In the genomic region with DNA sequence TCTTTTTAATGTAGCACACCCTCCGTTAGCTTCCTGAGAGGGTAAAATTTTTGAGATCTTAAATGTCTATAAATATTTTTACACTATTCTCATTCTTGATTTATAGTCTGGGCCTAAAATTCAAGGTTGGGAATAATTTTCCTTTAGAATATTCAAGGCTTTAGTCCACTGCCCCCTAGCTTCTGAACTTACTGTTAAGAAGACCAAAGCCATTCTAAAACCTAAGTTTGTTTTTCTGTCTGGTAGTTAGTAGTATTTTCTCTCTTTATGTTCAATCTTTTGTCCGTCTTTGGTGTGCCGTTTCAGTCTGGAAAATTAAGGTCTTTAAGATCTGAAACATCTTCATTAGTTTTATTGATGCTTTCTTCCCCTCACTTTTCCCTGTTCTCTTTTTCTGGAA, we compare ENCODE assay signal across 14 cellular contexts. TPM values are rescaled to one million over a fixed set of nuclear protein-coding genes. Genes with fewer than 3 reads are reported as not detected.
DNase-seq lines count a peak whose midpoint lies in the region; ATAC-seq and TF ChIP-seq lines count a peak whose summit lies in the region.
"Had no signal": no experiment of that assay in that cellular context is flagged by ENCODE, and none has a peak within 500 bp of the region (broad histone marks: within the 10 kb centered on the region; RNA-seq: fewer than 3 reads in every experiment).

No MANE protein-coding gene starts in this region.

- H3K9me3 Mint-ChIP-seq in MCF 10A (ENCODE audit: unreplicated experiment): no peaks in the 10 kb centered on the region
- H3K9me3 Mint-ChIP-seq: activated naive CD8-positive, alpha-beta T cell treated with anti-CD3 and anti-CD28 coated beads for 36 hours; stimulated activated naive CD8-positive, alpha-beta T cell treated with anti-CD3 and anti-CD28 coated beads, Interleukin-15, amount 100 ng/mL, for 72 hours had no signal

- intact Hi-C loops in MCF 10A (cut with micrococcal nuclease) (no loop called here), breast epithelium (cut with DNase I; ENCODE audit: low total_unique reads) (no loop called here), tibial artery (cut with DNase I; ENCODE audit: low total_unique reads) (no loop called here)

- in situ Hi-C loops in SK-MEL-5 (cut with HindIII; ENCODE audit: low pct_unique_long_range_greater_than_20kb, low sequenced_read_pairs): no loop called here

- no peak overlapping the region for H3K27ac Mint-ChIP-seq in MCF 10A (ENCODE audit: low read depth, unreplicated experiment)
- H3K27ac Mint-ChIP-seq: activated naive CD8-positive, alpha-beta T cell treated with anti-CD3 and anti-CD28 coated beads for 36 hours; stimulated activated naive CD8-positive, alpha-beta T cell treated with anti-CD3 and anti-CD28 coated beads, Interleukin-15, amount 100 ng/mL, for 72 hours had no signal

- no peak overlapping the region for H3K4me3 Mint-ChIP-seq in MCF 10A (ENCODE audit: unreplicated experiment)
- H3K4me3 Mint-ChIP-seq: activated naive CD8-positive, alpha-beta T cell treated with anti-CD3 and anti-CD28 coated beads for 36 hours; stimulated activated naive CD8-positive, alpha-beta T cell treated with anti-CD3 and anti-CD28 coated beads, Interleukin-15, amount 100 ng/mL, for 72 hours had no signal

- no peaks in the 10 kb centered on the region for H3K4me1 ChIP-seq in breast epithelium
- peaks cover 0 to 3% (median 0%) of the 10 kb centered on the region in 4 donors for H3K4me1 ChIP-seq in tibial artery

- no peak for DNase-seq in MCF 10A (ENCODE audit: unreplicated experiment)
- no peak for DNase-seq in breast epithelium (ENCODE audit: low spot score in 2 of 2)
- DNase-seq in SK-MEL-5 (ENCODE audit: low read depth, low spot score): peak; percentile 53
- DNase-seq in fibroblast of pulmonary artery (ENCODE audit: low read depth): peak; percentile 28
- DNase-seq in tibial artery: no peak
- DNase-seq in KG1 (lab: John Stamatoyannopoulos, UW): no peak
- DNase-seq: activated naive CD8-positive, alpha-beta T cell treated with anti-CD3 and anti-CD28 coated beads for 36 hours; kidney glomerular epithelial cell; NK-92 treated with Interleukin-12 subunit alpha and Interleukin-12 subunit beta, amount 100 ng/mL, for 24 hours; stimulated activated CD4-positive, alpha-beta T cell treated with anti-CD3 and anti-CD28 coated beads, Interleukin-2, amount 100 ng/mL, for 48 hours; stimulated activated naive CD8-positive, alpha-beta T cell treated with anti-CD3 and anti-CD28 coated beads, Interleukin-15, amount 100 ng/mL, for 72 hours had no signal

- no peaks in the 10 kb centered on the region for H3K27me3 ChIP-seq in breast epithelium
- H3K27me3 ChIP-seq in tibial artery: no peaks in the 10 kb centered on the region

- H3K9me3 ChIP-seq in breast epithelium: no peaks in the 10 kb centered on the region
- H3K9me3 ChIP-seq in tibial artery: no peaks in the 10 kb centered on the region
- H3K9me3 ChIP-seq: HAP-1 had no signal

- H3K36me3 ChIP-seq in breast epithelium: no peaks in the 10 kb centered on the region
- H3K36me3 ChIP-seq in tibial artery: no peaks in the 10 kb centered on the region
- H3K36me3 ChIP-seq: HAP-1 had no signal

- TF ChIP-seq CTCF in MCF 10A (IDR thresholded peaks at IDR 0.05; ENCODE audit: unreplicated experiment) (peak; percentile 18), breast epithelium (IDR thresholded peaks at IDR 0.05) (no peak), fibroblast of pulmonary artery (IDR thresholded peaks at IDR 0.05; ENCODE audit: low read length, missing control alignments) (peak; percentile 46), tibial artery (IDR thresholded peaks at IDR 0.05) (peak; percentile 27)

- H3K36me3 Mint-ChIP-seq in MCF 10A (ENCODE audit: insufficient read depth, unreplicated experiment): peaks cover 5% of the 10 kb centered on the region
- H3K36me3 Mint-ChIP-seq: activated naive CD8-positive, alpha-beta T cell treated with anti-CD3 and anti-CD28 coated beads for 36 hours had no signal

- H3K27me3 Mint-ChIP-seq in MCF 10A (ENCODE audit: insufficient read depth, unreplicated experiment): no peaks in the 10 kb centered on the region

- CTCF ChIA-PET in MCF 10A (lab: Yijun Ruan, JAX): interaction anchor here (0.6 to 1.6 kb wide), 7 partner anchors 11 to 265 kb away, joined by 3 to 5 read pairs (median 3); no protein-coding TSS in a partner anchor

- H3K27ac ChIP-seq in breast epithelium (no peak overlapping the region), tibial artery (no peak overlapping the region)

- no peak for ATAC-seq in esophagus mucosa
- ATAC-seq in HG03521 (IDR thresholded peaks at IDR 0.05; ENCODE audit: unreplicated experiment): no peak
- ATAC-seq: stimulated activated naive CD8-positive, alpha-beta T cell treated with anti-CD3 and anti-CD28 coated beads, Interleukin-15, amount 100 ng/mL, for 72 hours had no signal

- peaks cover 25% of the 10 kb centered on the region for H3K4me1 Mint-ChIP-seq in MCF 10A (ENCODE audit: insufficient read depth, unreplicated experiment)
- H3K4me1 Mint-ChIP-seq: activated naive CD8-positive, alpha-beta T cell treated with anti-CD3 and anti-CD28 coated beads for 36 hours; stimulated activated naive CD8-positive, alpha-beta T cell treated with anti-CD3 and anti-CD28 coated beads, Interleukin-15, amount 100 ng/mL, for 72 hours had no signal

- no peak overlapping the region for H3K4me3 ChIP-seq in breast epithelium
- H3K4me3 ChIP-seq in fibroblast of pulmonary artery (replicated peaks; ENCODE audit: low read depth, low read length): no peak overlapping the region
- H3K4me3 ChIP-seq in tibial artery: no peak overlapping the region
- H3K4me3 ChIP-seq: HAP-1 had no signal

- POLR2A ChIA-PET in MCF 10A (lab: Yijun Ruan, JAX): interaction anchor here (0.6 to 4.3 kb wide), 3 partner anchors 14 to 158 kb away, joined by 3 to 25 read pairs (median 4); partner anchors contain the start of gene OSBPL6

- BruUV-seq in MCF 10A (replicated peaks; lab: Mats Ljungman, UMichigan): no TSS peak

- no peak for TF ChIP-seq POLR2A in breast epithelium (IDR thresholded peaks at IDR 0.05)

RNA-seq across cellular contexts. Expression of gene OSBPL6, which starts 14.5 kb away (rescaled TPM):
- total RNA-seq in MCF 10A (2022) (26.2 and 43.1 TPM in 2 replicates), breast epithelium (1 to 10 TPM; 1.3 to 4.8 (median 1.8) TPM), esophagus mucosa (6.5 TPM)
- total RNA-seq in SK-MEL-5 (2014; rRNA removed; shearing (Covaris generic)): 3.7 and 5.1 TPM in 2 replicates
- polyA plus RNA-seq in SK-MEL-5 (2015; cell fraction: cytosol; rRNA removed): 11.5 and 16.6 TPM in 2 replicates
- 16.3 and 29.2 TPM in 2 replicates for polyA plus RNA-seq in SK-MEL-5 (2015; cell fraction: nucleus; rRNA removed)

Comparison
In these comparisons a context has a peak if more than half of its experiments do, and no peak if none do; other contexts are left out.
1. CTCF ChIP-seq: peak in MCF 10A (single experiment), fibroblast of pulmonary artery (single experiment) and tibial artery (2 of 2); none in breast epithelium (0 of 3).
2. DNase-seq: peak in SK-MEL-5 (single experiment) and fibroblast of pulmonary artery (single experiment); none in MCF 10A (single experiment), breast epithelium (0 of 2), tibial artery (0 of 2) and KG1 (single experiment).